Comparison of ENCODE assay signal across 10 cellular contexts in the genomic region with DNA sequence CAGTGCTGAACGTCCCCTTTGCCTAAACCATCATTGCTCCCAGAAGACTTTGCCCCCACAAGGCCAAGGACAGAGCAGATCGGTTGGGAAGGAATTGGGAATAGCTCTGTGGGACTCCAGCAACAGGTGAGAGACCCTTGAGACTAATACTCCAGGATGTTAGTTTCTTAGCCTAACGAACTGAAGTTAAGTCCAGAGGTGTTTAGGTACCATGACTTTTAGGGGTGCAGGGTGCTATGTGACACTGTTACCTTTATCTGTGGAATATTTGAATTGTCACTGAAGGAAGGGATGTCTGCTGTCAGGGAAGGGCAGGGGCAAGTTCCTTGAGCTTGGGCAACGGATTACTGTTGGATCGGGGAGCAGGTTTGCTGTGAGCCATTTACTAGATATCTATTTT. TPM values are rescaled to one million over a fixed set of nuclear protein-coding genes. Genes with fewer than 3 reads are reported as not detected.
DNase-seq lines count a peak whose midpoint lies in the region; ATAC-seq and TF ChIP-seq lines count a peak whose summit lies in the region.
"Had no signal": no experiment of that assay in that cellular context is flagged by ENCODE, and none has a peak within 500 bp of the region (broad histone marks: within the 10 kb centered on the region; RNA-seq: fewer than 3 reads in every experiment).

No MANE protein-coding gene starts in this region.

- peak overlapping the region; percentile 92 for H3K4me3 Mint-ChIP-seq in mesothelial cell of epicardium

- intact Hi-C loops in Right ventricle myocardium inferior (cut with DNase I): loop anchor here (5.0 kb wide), 2 partner anchors 239 to 579 kb away; a partner anchor contains a TSS
- intact Hi-C loops in breast epithelium (cut with DNase I; ENCODE audit: low total_unique reads): no loop called here

- H3K9me3 ChIP-seq in right atrium auricular region: no peaks in the 10 kb centered on the region
- no peaks in the 10 kb centered on the region for H3K9me3 ChIP-seq in breast epithelium

- DNase-seq in right atrium auricular region (ENCODE audit: low spot score) (no peak), Right ventricle myocardium inferior (ENCODE audit: missing footprints) (no peak), breast epithelium (ENCODE audit: low spot score in 2 of 2) (no peak), mesothelial cell of epicardium (ENCODE audit: low spot score in 2 of 2, unreplicated experiment in 2 of 2) (no peak), NCI-H2029 treated with DMSO at 0.1 percent for 48 hours (lab: John Stamatoyannopoulos, UW) (no peak), activated gamma-delta T cell (lab: John Stamatoyannopoulos, UW) (no peak)
- DNase-seq: activated naive CD4-positive, alpha-beta T cell treated with anti-CD3 and anti-CD28 coated beads for 36 hours; midbrain had no signal

- no peaks in the 10 kb centered on the region for H3K36me3 ChIP-seq in right atrium auricular region
- H3K36me3 ChIP-seq in breast epithelium: no peaks in the 10 kb centered on the region

- TF ChIP-seq CTCF in right atrium auricular region (IDR thresholded peaks at IDR 0.05) (no peak), breast epithelium (IDR thresholded peaks at IDR 0.05) (no peak), mesothelial cell of epicardium (IDR thresholded peaks at IDR 0.05; ENCODE audit: unreplicated experiment) (no peak)

- peak overlapping the region; percentile 95 to 96 for H3K27ac ChIP-seq in right atrium auricular region
- H3K27ac ChIP-seq in breast epithelium: peak overlapping the region; percentile 98

- no peak for TF ChIP-seq POLR2A in breast epithelium (IDR thresholded peaks at IDR 0.05)

- H3K4me1 Mint-ChIP-seq in mesothelial cell of epicardium: peaks cover 43% of the 10 kb centered on the region

- no peak overlapping the region for H3K27ac Mint-ChIP-seq in mesothelial cell of epicardium
- H3K27ac Mint-ChIP-seq: activated naive CD4-positive, alpha-beta T cell treated with anti-CD3 and anti-CD28 coated beads for 36 hours had no signal

- H3K27me3 Mint-ChIP-seq in mesothelial cell of epicardium (ENCODE audit: low read depth): no peaks in the 10 kb centered on the region

- ATAC-seq in Right ventricle myocardium inferior: no peak
- ATAC-seq in GM18511 (IDR thresholded peaks at IDR 0.05; ENCODE audit: unreplicated experiment): no peak
- ATAC-seq in HG02840 (IDR thresholded peaks at IDR 0.05; ENCODE audit: low FRiP score, unreplicated experiment): no peak

- H3K36me3 Mint-ChIP-seq in mesothelial cell of epicardium: peaks cover 4% of the 10 kb centered on the region

- H3K27me3 ChIP-seq in right atrium auricular region: no peaks in the 10 kb centered on the region
- H3K27me3 ChIP-seq in breast epithelium: no peaks in the 10 kb centered on the region

- H3K4me3 ChIP-seq in right atrium auricular region (peak overlapping the region; percentile 97 to 100), breast epithelium (peak overlapping the region; percentile 77 to 96 (median 87))

- H3K4me1 ChIP-seq in right atrium auricular region (peaks cover 0 to 67% of the 10 kb centered on the region in 2 donors), breast epithelium (peaks cover 9 to 12% of the 10 kb centered on the region in 2 donors)

- no peaks in the 10 kb centered on the region for H3K9me3 Mint-ChIP-seq in mesothelial cell of epicardium
- H3K9me3 Mint-ChIP-seq: activated naive CD4-positive, alpha-beta T cell treated with anti-CD3 and anti-CD28 coated beads for 36 hours had no signal

RNA-seq across cellular contexts. Expression of a gene that starts 1.9 kb away (rescaled TPM):
- 10 to 100 TPM; 66.6 to 78.7 TPM for total RNA-seq in right atrium auricular region
- 92.1 TPM for total RNA-seq in Right ventricle myocardium inferior
- 10 to 100 TPM; 62.9 to 81.8 (median 63.2) TPM for total RNA-seq in breast epithelium
- 71.7 to 76.2 TPM (median 72.7 TPM) in 3 replicates for total RNA-seq in mesothelial cell of epicardium

RNA-seq across cellular contexts. Expression of a gene that starts 4.8 kb away (rescaled TPM):
- total RNA-seq in right atrium auricular region: 1 to 10 TPM in 1 of 2 donors, under 1 TPM in 1; 0.78 to 2.6 TPM
- 0.19 TPM for total RNA-seq in Right ventricle myocardium inferior
- 10 to 100 TPM in 1 of 3 donors, 1 to 10 TPM in 2; 3.9 to 82.1 (median 9.7) TPM for total RNA-seq in breast epithelium
- 18.5 to 19.4 TPM (median 19.3 TPM) in 3 replicates for total RNA-seq in mesothelial cell of epicardium
